In genomic region chr14:77322209-77322902, GRCh38 we compare ENCODE assay signal across 9 cellular contexts. TPM values are rescaled to one million over a fixed set of nuclear protein-coding genes. Genes with fewer than 3 reads are reported as not detected.
DNase-seq lines count a peak whose midpoint lies in the region; ATAC-seq and TF ChIP-seq lines count a peak whose summit lies in the region.
"Had no signal": no experiment of that assay in that cellular context is flagged by ENCODE, and none has a peak within 500 bp of the region (broad histone marks: within the 10 kb centered on the region; RNA-seq: fewer than 3 reads in every experiment).

No MANE protein-coding gene starts in this region.

- H3K4me3 ChIP-seq in BE2C (ENCODE audit: low read depth, low read length) (peak overlapping the region; percentile 96), mammary epithelial cell (replicated peaks in 1 of 3; ENCODE audit: insufficient read depth in 1 of 3, low read depth in 2 of 3, low read length in 3 of 3) (peak overlapping the region in 2 of 3 experiments; percentile 43 to 89)
- peak overlapping the region; percentile 97 for H3K4me3 ChIP-seq in naive thymus-derived CD4-positive, alpha-beta T cell (ENCODE audit: low read length)

- TF ChIP-seq CTCF in BE2C (IDR thresholded peaks at IDR 0.05; ENCODE audit: low read depth, low read length) (0 out of 2 replicates have a peak, but pooled peaks have one; percentile 5), mammary epithelial cell (conservative IDR thresholded peaks at IDR 0.05 in 1 of 2, IDR thresholded peaks at IDR 0.05 in 1 of 2; ENCODE audit: extremely low read depth in 1 of 2, insufficient read depth in 1 of 2, low read depth in 1 of 2, low read length in 2 of 2) (no peak)

- no peak for ATAC-seq in naive thymus-derived CD4-positive, alpha-beta T cell
- ATAC-seq in HG03457 (IDR thresholded peaks at IDR 0.05; ENCODE audit: unreplicated experiment) = no peak
- ATAC-seq in GM21576 (IDR thresholded peaks at IDR 0.05; ENCODE audit: unreplicated experiment) = no peak

- peak overlapping the region; percentile 98 to 100 (median 99) for H3K27ac Mint-ChIP-seq in IgD-negative memory B cell
- H3K27ac Mint-ChIP-seq in naive thymus-derived CD4-positive, alpha-beta T cell = peak overlapping the region; percentile 95 to 99 (median 99)

- H3K9me3 Mint-ChIP-seq in IgD-negative memory B cell = no peaks in the 10 kb centered on the region
- no peaks in the 10 kb centered on the region for H3K9me3 Mint-ChIP-seq in naive thymus-derived CD4-positive, alpha-beta T cell

- H3K79me2 ChIP-seq in mammary epithelial cell (ENCODE audit: insufficient read depth, low read length) = peaks cover 42% of the 10 kb centered on the region

- peak overlapping the region; percentile 87 for H3K27ac ChIP-seq in mammary epithelial cell (ENCODE audit: insufficient read depth, low read depth, low read length)
- peak overlapping the region; percentile 93 for H3K27ac ChIP-seq in naive thymus-derived CD4-positive, alpha-beta T cell (ENCODE audit: low read depth, low read length)

- H3K36me3 ChIP-seq in BE2C = no peaks in the 10 kb centered on the region
- H3K36me3 ChIP-seq in mammary epithelial cell (ENCODE audit: insufficient read depth, low read length) = no peaks in the 10 kb centered on the region
- peaks cover 0 to 3% (median 0%) of the 10 kb centered on the region in 3 experiments for H3K36me3 ChIP-seq in naive thymus-derived CD4-positive, alpha-beta T cell (ENCODE audit: control insufficient read depth in 2 of 3, insufficient read depth in 3 of 3, low read length in 3 of 3)

- POLR2A ChIA-PET in naive thymus-derived CD4-positive, alpha-beta T cell (lab: Charles Lee) = interaction anchor here (1.0 to 1.8 kb wide), 3 partner anchors 55 to 402 kb away, joined by 3 to 9 read pairs (median 3); partner anchors contain the start of genes SAMD15 and TMED8

- H2AFZ ChIP-seq in mammary epithelial cell (ENCODE audit: low read depth, low read length) = peak overlapping the region; percentile 82

- peaks cover 3% of the 10 kb centered on the region; the same call in 1 of the 2 replicates for H3K4me1 ChIP-seq in BE2C
- H3K4me1 ChIP-seq in mammary epithelial cell (ENCODE audit: insufficient read depth, low read length) = peaks cover 25% of the 10 kb centered on the region
- H3K4me1 ChIP-seq in naive thymus-derived CD4-positive, alpha-beta T cell (ENCODE audit: control insufficient read depth in 2 of 2, insufficient read depth in 2 of 2, low read length in 2 of 2) = peaks cover 0 to 6% of the 10 kb centered on the region in 2 donors

- H3K9ac ChIP-seq in mammary epithelial cell (ENCODE audit: insufficient read depth, low read length) = peak overlapping the region; percentile 86

- no peaks in the 10 kb centered on the region for H3K27me3 Mint-ChIP-seq in IgD-negative memory B cell
- H3K27me3 Mint-ChIP-seq in naive thymus-derived CD4-positive, alpha-beta T cell = no peaks in the 10 kb centered on the region

- H3K4me1 Mint-ChIP-seq in IgD-negative memory B cell = peaks cover 11 to 18% (median 13%) of the 10 kb centered on the region in 3 donors
- H3K4me1 Mint-ChIP-seq in naive thymus-derived CD4-positive, alpha-beta T cell = peaks cover 12 to 21% (median 17%) of the 10 kb centered on the region in 7 donors

- CTCF ChIA-PET in mammary epithelial cell (lab: Charles Lee; ENCODE audit: low non-redundant PET) = interaction anchor here (0.6 kb wide), 1 partner anchor 18 kb away, joined by 16 read pairs; no protein-coding TSS in a partner anchor
- CTCF ChIA-PET in naive thymus-derived CD4-positive, alpha-beta T cell (lab: Charles Lee) = interaction anchor here (1.0 to 1.3 kb wide), 2 partner anchors 55 kb away, joined by 3 to 4 read pairs; partner anchors contain the start of genes SAMD15 and TMED8

- BruUV-seq in mammary epithelial cell (replicated peaks; lab: Mats Ljungman, UMichigan) = no TSS peak

- 66% methylated on average over 5 of the region's 5 CpGs for WGBS in mammary epithelial cell (ENCODE audit: low coverage, missing lambda C conversion rate)

- H3K4me3 Mint-ChIP-seq in IgD-negative memory B cell = peak overlapping the region; percentile 96 to 100 (median 99)
- peak overlapping the region; percentile 94 to 99 (median 98) for H3K4me3 Mint-ChIP-seq in naive thymus-derived CD4-positive, alpha-beta T cell

- no peaks in the 10 kb centered on the region for H3K36me3 Mint-ChIP-seq in IgD-negative memory B cell
- H3K36me3 Mint-ChIP-seq in naive thymus-derived CD4-positive, alpha-beta T cell = no peaks in the 10 kb centered on the region

- H3K4me2 ChIP-seq in mammary epithelial cell (ENCODE audit: insufficient read depth, low read depth, low read length) = peak overlapping the region; percentile 76

- no peaks in the 10 kb centered on the region for H4K20me1 ChIP-seq in mammary epithelial cell (ENCODE audit: insufficient read depth, low read length)

- intact Hi-C loops in mammary epithelial cell (cut with micrococcal nuclease) = loop anchor here (5.0 to 10.0 kb wide), 3 partner anchors 55 to 292 kb away; partner anchors contain the start of genes AHSA1, SAMD15, SPTLC2 and TMED8
- intact Hi-C loops in naive thymus-derived CD4-positive, alpha-beta T cell (cut with micrococcal nuclease) = loop anchor here (5.0 to 10.0 kb wide), 4 partner anchors 198 to 1170 kb away; partner anchors contain the start of gene GPATCH2L (in 1 of the 2)

- dilution Hi-C loops in mammary epithelial cell (cut with HindIII; ENCODE audit: low sequenced_read_pairs) = no loop called here

- H3K27me3 ChIP-seq in BE2C = no peaks in the 10 kb centered on the region
- H3K27me3 ChIP-seq in mammary epithelial cell (ENCODE audit: insufficient read depth, low read length) = no peaks in the 10 kb centered on the region
- no peaks in the 10 kb centered on the region for H3K27me3 ChIP-seq in naive thymus-derived CD4-positive, alpha-beta T cell (ENCODE audit: control insufficient read depth in 2 of 2, insufficient read depth in 2 of 2, low read length in 2 of 2)

- in situ Hi-C loops in mammary epithelial cell (cut with MboI; ENCODE audit: low sequenced_read_pairs in 2 of 2) = no loop called here

- H3K9me3 ChIP-seq in BE2C (no peaks in the 10 kb centered on the region), mammary epithelial cell (replicated peaks; ENCODE audit: insufficient read depth, low read length) (no peaks in the 10 kb centered on the region)
- H3K9me3 ChIP-seq in naive thymus-derived CD4-positive, alpha-beta T cell (ENCODE audit: control insufficient read depth in 2 of 3, low read length in 3 of 3) = no peaks in the 10 kb centered on the region

- DNase-seq in BE2C (no peak), mammary epithelial cell (no peak), NCI-H2196 treated with DMSO at 0.1 percent for 48 hours (lab: John Stamatoyannopoulos, UW; ENCODE audit: unreplicated experiment) (no peak), T1000 (lab: John Stamatoyannopoulos, UW) (no peak)
- no peak for DNase-seq in naive thymus-derived CD4-positive, alpha-beta T cell

RNA-seq across cellular contexts. Expression of gene GSTZ1, which starts 1.5 kb away (rescaled TPM):
- 13.9 TPM for polyA plus RNA-seq in BE2C (2012; ENCODE audit: insufficient read depth, insufficient read length, low read depth)
- 15.4 TPM for polyA plus RNA-seq in IgD-negative memory B cell
- 10 to 100 TPM; 28.1 to 33.0 TPM for total RNA-seq in mammary epithelial cell
- 27.9 TPM for polyA plus RNA-seq in mammary epithelial cell
- 14.1 TPM for polyA minus RNA-seq in mammary epithelial cell
- 10 to 100 TPM in 3 of 5 experiments, 1 to 10 TPM in 2; 7.1 to 13.4 (median 11.5) TPM for total RNA-seq in naive thymus-derived CD4-positive, alpha-beta T cell
- 1 to 10 TPM; 5.6 to 9.5 TPM for polyA plus RNA-seq in naive thymus-derived CD4-positive, alpha-beta T cell

RNA-seq across cellular contexts. Expression of gene POMT2, which starts 1.7 kb away (rescaled TPM):
- polyA plus RNA-seq in BE2C (2012; ENCODE audit: insufficient read depth, insufficient read length, low read depth) = 49.0 TPM
- 2.3 TPM for polyA plus RNA-seq in IgD-negative memory B cell
- total RNA-seq in mammary epithelial cell = 10 to 100 TPM; 17.0 to 38.4 TPM
- polyA plus RNA-seq in mammary epithelial cell = 16.7 TPM
- polyA minus RNA-seq in mammary epithelial cell = 37.1 TPM
- total RNA-seq in naive thymus-derived CD4-positive, alpha-beta T cell = 10 to 100 TPM in 2 of 5 experiments, 1 to 10 TPM in 3; 6.9 to 15.3 (median 9.4) TPM
- under 1 TPM in 1 of 2 donors, not detected in 1; 0.39 TPM for polyA plus RNA-seq in naive thymus-derived CD4-positive, alpha-beta T cell

RNA-seq across cellular contexts. Expression of gene NGB, which starts 51.4 kb away (rescaled TPM):
- not detected for polyA plus RNA-seq in BE2C (2012; ENCODE audit: insufficient read depth, insufficient read length, low read depth)
- polyA plus RNA-seq in IgD-negative memory B cell = not detected
- under 1 TPM in 1 of 2 donors, not detected in 1; 0.33 TPM for total RNA-seq in mammary epithelial cell
- 0.16 TPM for polyA plus RNA-seq in mammary epithelial cell
- polyA minus RNA-seq in mammary epithelial cell = not detected
- total RNA-seq in naive thymus-derived CD4-positive, alpha-beta T cell = not detected
- polyA plus RNA-seq in naive thymus-derived CD4-positive, alpha-beta T cell = not detected
- total RNA-seq: subcutaneous adipose tissue had no signal

RNA-seq across cellular contexts. Expression of gene TMED8, which starts 54.5 kb away (rescaled TPM):
- 6.2 TPM for polyA plus RNA-seq in BE2C (2012; ENCODE audit: insufficient read depth, insufficient read length, low read depth)
- polyA plus RNA-seq in IgD-negative memory B cell = 18.9 TPM
- 10 to 100 TPM; 11.2 to 16.0 TPM for total RNA-seq in mammary epithelial cell
- polyA plus RNA-seq in mammary epithelial cell = 6.0 TPM
- polyA minus RNA-seq in mammary epithelial cell = 14.0 TPM
- 10 to 100 TPM in 1 of 5 experiments, 1 to 10 TPM in 4; 5.5 to 18.6 (median 7.0) TPM for total RNA-seq in naive thymus-derived CD4-positive, alpha-beta T cell
- 1 to 10 TPM; 2.4 to 3.1 TPM for polyA plus RNA-seq in naive thymus-derived CD4-positive, alpha-beta T cell

RNA-seq across cellular contexts. Expression of gene SAMD15, which starts 54.8 kb away (rescaled TPM):
- not detected for polyA plus RNA-seq in BE2C (2012; ENCODE audit: insufficient read depth, insufficient read length, low read depth)
- polyA plus RNA-seq in IgD-negative memory B cell (0.08 TPM), mammary epithelial cell (0.37 TPM)
- total RNA-seq in mammary epithelial cell = 1 to 10 TPM; 1.2 to 2.5 TPM
- not detected for polyA minus RNA-seq in mammary epithelial cell
- under 1 TPM in 3 of 5 experiments, not detected in 2; 0.27 to 0.46 (median 0.42) TPM for total RNA-seq in naive thymus-derived CD4-positive, alpha-beta T cell
- polyA plus RNA-seq in naive thymus-derived CD4-positive, alpha-beta T cell = not detected
